15 cellular contexts compared by ENCODE assay signal in genomic region chr9:72844440-72844768, GRCh38.
"Had no signal": no experiment of that assay in that cellular context is flagged by ENCODE, and none has a peak within 500 bp of the region (broad histone marks: within the 10 kb centered on the region; RNA-seq: fewer than 3 reads in every experiment).

No MANE protein-coding gene starts in this region.

- H3K9me3 ChIP-seq: pancreas, testis, upper lobe of right lung had no signal

- H3K36me3 ChIP-seq: cardiac muscle cell, pancreas, sigmoid colon, upper lobe of right lung had no signal

- H3K27ac Mint-ChIP-seq: activated CD4-positive, alpha-beta T cell treated with anti-CD3 and anti-CD28 coated beads for 36 hours; activated naive CD8-positive, alpha-beta T cell; natural killer cell; stimulated activated memory B cell treated with anti-CD40 and anti-IgM and Interleukin-4, amounts not matched to agents 10 μg/mL and 1 μg/mL and 100 μg/mL, for 72 hours had no signal

- H3K36me3 Mint-ChIP-seq: activated naive CD8-positive, alpha-beta T cell; stimulated activated memory B cell treated with anti-CD40 and anti-IgM and Interleukin-4, amounts not matched to agents 10 μg/mL and 1 μg/mL and 100 μg/mL, for 72 hours had no signal

- H3K27me3 Mint-ChIP-seq: stimulated activated memory B cell treated with anti-CD40 and anti-IgM and Interleukin-4, amounts not matched to agents 10 μg/mL and 1 μg/mL and 100 μg/mL, for 72 hours had no signal

- H3K27me3 ChIP-seq: cardiac muscle cell, pancreas, sigmoid colon, testis, upper lobe of right lung had no signal

- H3K4me3 ChIP-seq: cardiac muscle cell, lung, pancreas, sigmoid colon, testis, upper lobe of right lung had no signal

- DNase-seq: activated CD4-positive, alpha-beta T cell treated with anti-CD3 and anti-CD28 coated beads for 36 hours; activated CD4-positive, alpha-beta T cell treated with anti-CD3 and anti-CD28 coated beads, Interleukin-2, amount 50 U/mL, for 48 hours; effector memory CD4-positive, alpha-beta T cell; foreskin melanocyte; head of caudate nucleus; natural killer cell; pancreas; sigmoid colon; stimulated activated CD4-positive, alpha-beta T cell treated with anti-CD3 and anti-CD28 coated beads, Interleukin-4, amount 100 ng/mL, for 4 hours; testis; upper lobe of right lung had no signal

- H3K27ac ChIP-seq: cardiac muscle cell, pancreas, sigmoid colon, upper lobe of right lung had no signal

- H3K4me1 ChIP-seq: pancreas, sigmoid colon, upper lobe of right lung had no signal

- H3K4me3 Mint-ChIP-seq: activated CD4-positive, alpha-beta T cell treated with anti-CD3 and anti-CD28 coated beads for 36 hours; activated naive CD8-positive, alpha-beta T cell; natural killer cell; stimulated activated memory B cell treated with anti-CD40 and anti-IgM and Interleukin-4, amounts not matched to agents 10 μg/mL and 1 μg/mL and 100 μg/mL, for 72 hours had no signal

- H3K4me1 Mint-ChIP-seq: activated CD4-positive, alpha-beta T cell treated with anti-CD3 and anti-CD28 coated beads for 36 hours; natural killer cell; stimulated activated memory B cell treated with anti-CD40 and anti-IgM and Interleukin-4, amounts not matched to agents 10 μg/mL and 1 μg/mL and 100 μg/mL, for 72 hours had no signal
